ENCODE assay signal across 8 cellular contexts in the genomic region with DNA sequence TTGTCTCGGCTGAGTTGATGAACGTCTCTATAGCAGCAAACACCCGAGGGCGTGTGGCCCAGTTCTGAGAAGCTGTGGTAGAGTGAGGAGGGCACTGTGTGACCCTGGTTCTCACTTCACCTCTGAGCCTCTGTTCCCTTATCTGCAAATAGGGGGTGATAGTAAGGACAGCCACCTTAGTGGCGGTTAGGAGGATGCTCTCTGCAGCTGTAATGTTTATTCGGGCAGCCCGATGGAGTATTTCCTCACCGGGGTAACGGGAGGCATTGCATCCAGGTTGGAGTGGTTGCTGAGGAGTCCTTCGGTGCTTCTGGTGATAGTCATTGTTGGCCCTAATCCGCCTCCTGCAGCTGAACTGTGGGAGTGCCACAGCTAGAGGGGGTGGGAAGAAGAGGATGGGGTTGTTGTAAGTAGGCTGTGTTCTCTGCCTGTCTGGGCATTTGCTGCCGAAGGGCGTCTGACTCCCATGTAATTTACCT. TPM values are rescaled to one million over a fixed set of nuclear protein-coding genes. Genes with fewer than 3 reads are reported as not detected.
DNase-seq lines count a peak whose midpoint lies in the region; ATAC-seq and TF ChIP-seq lines count a peak whose summit lies in the region.

No MANE protein-coding gene starts in this region.

- ATAC-seq in T-cell (replicated peaks in 1 of 4), result peak; percentile 64 to 73 (median 68)
- peak; percentile 45 for ATAC-seq in left lobe of liver
- ATAC-seq in HG03439 (IDR thresholded peaks at IDR 0.05; ENCODE audit: unreplicated experiment), result no peak
- no peak for ATAC-seq in HG02885 (IDR thresholded peaks at IDR 0.05; ENCODE audit: poor library complexity, unreplicated experiment)

- no peaks in the 10 kb centered on the region for H3K27me3 Mint-ChIP-seq in T-cell

- CTCF ChIA-PET in T-cell (lab: Charles Lee), result interaction anchor here (0.6 to 1.9 kb wide), 8 partner anchors 10 to 61 kb away, joined by 3 to 11 read pairs (median 4); no protein-coding TSS in a partner anchor

- peak overlapping the region; percentile 88 to 95 for H3K27ac Mint-ChIP-seq in T-cell

- H3K36me3 ChIP-seq in subcutaneous abdominal adipose tissue (ENCODE audit: control insufficient read depth in 5 of 5, insufficient read depth in 5 of 5, low read length in 5 of 5), result no peaks in the 10 kb centered on the region

- H3K9me3 ChIP-seq in subcutaneous abdominal adipose tissue (ENCODE audit: control insufficient read depth in 5 of 5, low read length in 5 of 5), result no peaks in the 10 kb centered on the region

- DNase-seq in DMS 273 (lab: John Stamatoyannopoulos, UW; ENCODE audit: unreplicated experiment) (peak; percentile 78), DMS 273 treated with DMSO at 0.1 percent for 48 hours (lab: John Stamatoyannopoulos, UW) (no peak), T-cell (peak in 31 of 34 experiments; percentile 31 to 69 (median 50)), choroid plexus epithelial cell (ENCODE audit: low read depth) (peak; percentile 70), left lobe of liver (ENCODE audit: low spot score) (no peak)

- POLR2A ChIA-PET in T-cell (lab: Charles Lee), result interaction anchor here (0.6 kb wide), 2 partner anchors 931 to 945 kb away, joined by 4 to 7 read pairs; no protein-coding TSS in a partner anchor

- H3K4me3 ChIP-seq in choroid plexus epithelial cell (ENCODE audit: low read depth, low read length) (peak overlapping the region; percentile 20), subcutaneous abdominal adipose tissue (ENCODE audit: low read depth in 1 of 5, low read length in 5 of 5) (peak overlapping the region in 4 of 5 donors; percentile 11 to 45 (median 40))

- H3K27ac ChIP-seq in subcutaneous abdominal adipose tissue (ENCODE audit: low read depth, low read length), result peak overlapping the region; percentile 99

- H3K4me1 ChIP-seq in subcutaneous abdominal adipose tissue (ENCODE audit: control insufficient read depth in 5 of 5, insufficient read depth in 5 of 5, low read length in 5 of 5), result peaks cover 24 to 75% (median 69%) of the 10 kb centered on the region in 5 donors

- no peaks in the 10 kb centered on the region for H3K9me3 Mint-ChIP-seq in T-cell

- H3K27me3 ChIP-seq in subcutaneous abdominal adipose tissue (ENCODE audit: control insufficient read depth in 5 of 5, insufficient read depth in 4 of 5, low read length in 5 of 5), result no peaks in the 10 kb centered on the region

- peaks cover 94 to 95% (median 95%) of the 10 kb centered on the region in 3 donors for H3K4me1 Mint-ChIP-seq in T-cell

- TF ChIP-seq CTCF in choroid plexus epithelial cell (conservative IDR thresholded peaks at IDR 0.05; ENCODE audit: low read depth, low read length), result peak; percentile 60

- peak overlapping the region; percentile 69 to 84 (median 78) for H3K4me3 Mint-ChIP-seq in T-cell

- peaks cover 6% of the 10 kb centered on the region for H3K36me3 Mint-ChIP-seq in T-cell

- peak overlapping the region in 3 of 5 donors; percentile 33 to 38 (median 37) for H3K9ac ChIP-seq in subcutaneous abdominal adipose tissue (ENCODE audit: low read length in 5 of 5)

RNA-seq across cellular contexts. Expression of a gene that starts 13.9 kb away (rescaled TPM):
- total RNA-seq in T-cell (100 to 1,000 TPM; 259 to 375 (median 370) TPM), left lobe of liver (80.7 TPM)

Comparison
In these comparisons a context has a peak if more than half of its experiments do, and no peak if none do; other contexts are left out.
1. DNase-seq: peak in DMS 273 (single experiment), T-cell (31 of 34) and choroid plexus epithelial cell (single experiment); none in DMS 273 treated with DMSO at 0.1 percent for 48 hours (single experiment) and left lobe of liver (single experiment).
2. ATAC-seq: peak in T-cell (4 of 4) and left lobe of liver (single experiment); none in HG03439 (single experiment) and HG02885 (single experiment).